Comparison of ENCODE assay signal across 8 cellular contexts in the genomic region with DNA sequence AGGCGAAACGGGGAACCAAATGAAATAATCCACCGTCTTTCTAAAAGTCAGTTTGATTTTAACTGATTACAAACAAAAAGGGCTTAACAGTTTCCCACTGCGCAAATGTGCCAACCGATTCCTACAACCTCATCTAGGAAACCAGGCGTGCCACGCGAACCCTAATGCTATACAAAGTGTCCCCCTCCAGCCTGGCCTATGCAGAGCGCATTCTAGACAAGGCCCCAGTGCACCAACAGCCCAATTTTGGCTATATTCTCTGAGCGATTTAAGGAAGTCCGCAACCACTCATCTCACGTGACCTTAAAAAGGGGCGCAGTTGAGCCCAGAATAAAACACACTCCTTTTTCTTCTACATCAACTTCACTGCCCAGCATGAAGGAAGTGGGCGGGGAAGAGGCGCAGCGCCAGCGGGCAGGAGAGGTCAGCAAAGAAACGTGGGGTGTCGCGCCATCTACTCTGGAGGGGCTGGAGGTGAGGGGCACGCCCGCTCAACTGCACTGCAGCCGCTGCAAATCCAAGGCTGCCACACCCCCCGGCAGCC. TPM values are rescaled to one million over a fixed set of nuclear protein-coding genes. Genes with fewer than 3 reads are reported as not detected.
DNase-seq lines count a peak whose midpoint lies in the region; ATAC-seq and TF ChIP-seq lines count a peak whose summit lies in the region.

No MANE protein-coding gene starts in this region.

- no peaks in the 10 kb centered on the region for H3F3A ChIP-seq in PC-3 (ENCODE audit: low read length, unreplicated experiment)
- peaks cover 4% of the 10 kb centered on the region for H3F3A ChIP-seq in smooth muscle cell (ENCODE audit: low read depth)

- H3K27me3 ChIP-seq in PC-3 (ENCODE audit: low read length) (no peaks in the 10 kb centered on the region), iPS-20b (ENCODE audit: insufficient read depth, low read length) (no peaks in the 10 kb centered on the region), smooth muscle cell (ENCODE audit: low read depth) (no peaks in the 10 kb centered on the region)

- H4K20me1 ChIP-seq in PC-3 (ENCODE audit: low read length) (peaks cover 10% of the 10 kb centered on the region), smooth muscle cell (ENCODE audit: low read depth) (peaks cover 55% of the 10 kb centered on the region)

- H3K4me1 ChIP-seq in PC-3 (ENCODE audit: insufficient read depth, low read length): peaks cover 14% of the 10 kb centered on the region
- peaks cover 6% of the 10 kb centered on the region for H3K4me1 ChIP-seq in iPS-20b (ENCODE audit: insufficient read depth, low read length)
- H3K4me1 ChIP-seq in smooth muscle cell (ENCODE audit: low read depth): peaks cover 20% of the 10 kb centered on the region

- H3K79me2 ChIP-seq in PC-3 (ENCODE audit: low read length) (peaks cover 57% of the 10 kb centered on the region), smooth muscle cell (ENCODE audit: low read depth) (peaks cover 56% of the 10 kb centered on the region)

- TF ChIP-seq CTCF in AG10803 (conservative IDR thresholded peaks at IDR 0.05; ENCODE audit: low read length): no peak
- no peak for TF ChIP-seq CTCF in PC-3 (conservative IDR thresholded peaks at IDR 0.05; ENCODE audit: low read depth, low read length)
- TF ChIP-seq CTCF in brain (conservative IDR thresholded peaks at IDR 0.05): no peak
- no peak for TF ChIP-seq CTCF in smooth muscle cell (IDR thresholded peaks at IDR 0.05; ENCODE audit: borderline replicate concordance, insufficient read depth, poor library complexity, severe bottlenecking)

- H3K27ac Mint-ChIP-seq in brain: peak overlapping the region; percentile 95 to 99 (median 98)

- H3K27ac ChIP-seq in PC-3 (ENCODE audit: low read length): peak overlapping the region; percentile 91
- H3K27ac ChIP-seq in iPS-20b (ENCODE audit: low read length): no peak overlapping the region
- peak overlapping the region; percentile 99 for H3K27ac ChIP-seq in smooth muscle cell (ENCODE audit: low read depth)

- H3K9me3 ChIP-seq in PC-3 (ENCODE audit: low read length) (no peaks in the 10 kb centered on the region), iPS-20b (ENCODE audit: insufficient read depth, low read depth, low read length) (no peaks in the 10 kb centered on the region), smooth muscle cell (replicated peaks; ENCODE audit: low read depth) (no peaks in the 10 kb centered on the region)

- H3K4me3 ChIP-seq in AG10803 (ENCODE audit: low read length) (peak overlapping the region; percentile 92), PC-3 (ENCODE audit: low read length) (peak overlapping the region; percentile 83), iPS-20b (ENCODE audit: low read length) (peak overlapping the region; percentile 91), smooth muscle cell (peak overlapping the region; percentile 99)

- H3K9ac ChIP-seq in PC-3 (ENCODE audit: low read length) (peak overlapping the region; percentile 94), iPS-20b (ENCODE audit: low read depth, low read length) (peak overlapping the region; percentile 77), smooth muscle cell (ENCODE audit: low read depth) (peak overlapping the region; percentile 99)

- intact Hi-C loops in PC-3 (cut with micrococcal nuclease): no loop called here

- peaks cover 43% of the 10 kb centered on the region for H3K36me3 Mint-ChIP-seq in brain

- peaks cover 11% of the 10 kb centered on the region for H3K27me3 Mint-ChIP-seq in brain

- peaks cover 0 to 9% (median 6%) of the 10 kb centered on the region in 5 experiments for H3K9me3 Mint-ChIP-seq in brain

- CTCF ChIA-PET in PC-3 (lab: Charles Lee): no interaction called here

- BruUV-seq in PC-3 (replicated peaks; lab: Mats Ljungman, UMichigan): TSS peak; percentile 37

- H3K36me3 ChIP-seq in PC-3 (ENCODE audit: low read depth, low read length): no peaks in the 10 kb centered on the region; the same call in 1 of the 2 replicates
- no peaks in the 10 kb centered on the region for H3K36me3 ChIP-seq in iPS-20b (ENCODE audit: insufficient read depth, low read depth, low read length)
- peaks cover 5% of the 10 kb centered on the region for H3K36me3 ChIP-seq in smooth muscle cell (ENCODE audit: low read depth)

- H2AFZ ChIP-seq in PC-3 (ENCODE audit: low read length) (peak overlapping the region; percentile 94), smooth muscle cell (ENCODE audit: low read depth) (peak overlapping the region; percentile 96)

- ATAC-seq in GM18520 (IDR thresholded peaks at IDR 0.05; ENCODE audit: unreplicated experiment) (peak; percentile 28), HG03025 (IDR thresholded peaks at IDR 0.05; ENCODE audit: low FRiP score, unreplicated experiment) (peak; percentile 39), PC-3 (peak; percentile 18)

- H3K4me3 Mint-ChIP-seq in brain: peak overlapping the region; percentile 95 to 99 (median 98)

- 5% methylated on average over 24 of the region's 24 CpGs for WGBS in smooth muscle cell (ENCODE audit: low lambda C conversion rate)

- H3K4me1 Mint-ChIP-seq in brain: peaks cover 70% of the 10 kb centered on the region

- no peaks in the 10 kb centered on the region for H3K9me2 ChIP-seq in PC-3 (replicated peaks; ENCODE audit: low read length)

- H3K4me2 ChIP-seq in PC-3 (ENCODE audit: low read length) (peak overlapping the region; percentile 78), smooth muscle cell (peak overlapping the region; percentile 94)

- peak; percentile 48 for DNase-seq in AG10803 (ENCODE audit: low read depth)
- peak; percentile 25 for DNase-seq in PC-3
- no peak for DNase-seq in smooth muscle cell (lab: John Stamatoyannopoulos, UW; ENCODE audit: unreplicated experiment)
- DNase-seq in stimulated activated CD4-positive, alpha-beta T cell treated with anti-CD3 and anti-CD28 coated beads, Interleukin-4, amount 100 ng/mL, for 4 hours: no peak

- POLR2A ChIA-PET in PC-3 (lab: Charles Lee; ENCODE audit: unreplicated experiment): no interaction called here

RNA-seq across cellular contexts. Expression of gene FAM13B, which starts 0.8 kb away (rescaled TPM):
- total RNA-seq in PC-3 (2014; rRNA removed): 10.5 and 13.0 TPM in 2 replicates
- polyA plus RNA-seq in brain (ENCODE audit: insufficient read depth, low read depth, low replicate concordance): 6.5 TPM
- total RNA-seq in smooth muscle cell: 15.1 and 22.9 TPM in 2 replicates
- 3.8 and 10.9 TPM in 2 replicates for polyA plus RNA-seq in smooth muscle cell

RNA-seq across cellular contexts. Expression of gene WNT8A, which starts 51.7 kb away (rescaled TPM):
- total RNA-seq in PC-3 (2014; rRNA removed) (not detected in 2 replicates), smooth muscle cell (not detected in 2 replicates)
- polyA plus RNA-seq in brain (ENCODE audit: insufficient read depth, low read depth, low replicate concordance) (not detected), smooth muscle cell (not detected in 2 replicates)

Comparison
In these comparisons a context has a peak if more than half of its experiments do, and no peak if none do; other contexts are left out.
1. DNase-seq: peak in AG10803 (single experiment) and PC-3 (single experiment); none in smooth muscle cell (single experiment) and stimulated activated CD4-positive, alpha-beta T cell treated with anti-CD3 and anti-CD28 coated beads, Interleukin-4, amount 100 ng/mL, for 4 hours (0 of 2).
2. Peak in every context shown above with its lines, with median percentiles within 50 percentile points of each other: H3K4me3 ChIP-seq, ATAC-seq and H3K9ac ChIP-seq.